30 cellular contexts compared by ENCODE assay signal in the genomic region with DNA sequence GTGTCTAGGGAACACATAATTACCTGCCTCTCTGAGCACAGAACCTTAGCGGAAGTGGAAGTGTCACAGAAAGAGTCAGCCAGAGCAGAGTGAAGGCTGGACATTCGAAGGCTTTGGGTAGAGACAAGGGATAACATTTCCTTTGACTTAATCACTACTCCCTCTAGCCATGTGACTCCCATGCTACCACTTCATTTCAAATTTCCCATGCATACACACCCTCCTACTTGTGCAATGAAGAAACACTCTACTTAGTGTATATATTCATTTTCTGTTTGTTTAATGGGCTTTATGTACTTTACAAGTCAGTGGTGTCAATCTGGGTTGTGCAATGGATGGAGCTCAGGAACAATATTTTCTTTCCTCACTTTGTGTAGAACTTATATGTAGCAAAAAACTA. TPM values are rescaled to one million over a fixed set of nuclear protein-coding genes. Genes with fewer than 3 reads are reported as not detected.
DNase-seq lines count a peak whose midpoint lies in the region; ATAC-seq and TF ChIP-seq lines count a peak whose summit lies in the region.
"Had no signal": no experiment of that assay in that cellular context is flagged by ENCODE, and none has a peak within 500 bp of the region (broad histone marks: within the 10 kb centered on the region; RNA-seq: fewer than 3 reads in every experiment).

No MANE protein-coding gene starts in this region.

- H2AFZ ChIP-seq in SK-N-SH (ENCODE audit: low read depth) (no peak overlapping the region), smooth muscle cell (ENCODE audit: low read depth) (no peak overlapping the region)

- CTCF ChIA-PET in SK-N-SH (lab: Yijun Ruan, JAX): interaction anchor here (4.6 to 6.5 kb wide), 2 partner anchors 13 to 33 kb away, joined by 37 to 54 read pairs; partner anchors contain the start of gene NUDT17
- CTCF ChIA-PET in activated naive CD4-positive, alpha-beta T cell treated with anti-CD3 and anti-CD28 coated beads for 36 hours (lab: Charles Lee): interaction anchor here (1.1 to 6.2 kb wide), 4 partner anchors 14 to 154 kb away, joined by 3 to 38 read pairs (median 14); partner anchors contain the start of gene NUDT17

- no peak overlapping the region for H3K4me3 Mint-ChIP-seq in activated naive CD4-positive, alpha-beta T cell treated with anti-CD3 and anti-CD28 coated beads for 36 hours
- H3K4me3 Mint-ChIP-seq: activated B cell treated with CpG ODN at 0.5 μM for 24 hours, brain, endodermal cell, IgD-negative memory B cell, nephron progenitor cell had no signal

- intact Hi-C loops in esophagus squamous epithelium (cut with DNase I): no loop called here
- intact Hi-C loops in activated naive CD4-positive, alpha-beta T cell treated with anti-CD3 and anti-CD28 coated beads for 36 hours (cut with micrococcal nuclease): no loop called here

- ATAC-seq in SK-N-SH treated with all-trans-retinoic acid at 6 μM for 48 hours (peak; percentile 22; the same call in 1 of the 3 replicates), GM21381 (IDR thresholded peaks at IDR 0.05; ENCODE audit: unreplicated experiment) (no peak)
- ATAC-seq: heart left ventricle, left ventricle myocardium superior had no signal

- no peak overlapping the region for H3K27ac Mint-ChIP-seq in activated naive CD4-positive, alpha-beta T cell treated with anti-CD3 and anti-CD28 coated beads for 36 hours
- H3K27ac Mint-ChIP-seq: activated B cell treated with CpG ODN at 0.5 μM for 24 hours; activated T-helper 2 cell treated with anti-CD3 and anti-CD28 coated beads, Interferon-gamma antibody, Interleukin-2, Interleukin-4, amounts not matched to agents 10 μg/mL and 5 μg/mL and 100 μg/mL, durations not matched to agents 14 hours and 24 hours and 36 hours; brain; endodermal cell; IgD-negative memory B cell; nephron progenitor cell had no signal

- no peak for TF ChIP-seq RAD21 in SK-N-SH (IDR thresholded peaks at IDR 0.05; ENCODE audit: low read length)

- 96% methylated on average over 2 of the region's 2 CpGs for WGBS in SK-N-SH (ENCODE audit: low lambda C conversion rate)
- WGBS in esophagus squamous epithelium, 2 donors: 43 to 45% methylated on average over 2 of the region's 2 CpGs
- 70% methylated on average over 2 of the region's 2 CpGs for WGBS in smooth muscle cell (ENCODE audit: low lambda C conversion rate)

- POLR2A ChIA-PET in SK-N-SH (lab: Yijun Ruan, JAX): interaction anchor here (0.7 kb wide), 1 partner anchor 49 kb away, joined by 4 read pairs; the partner anchor contains the start of gene RBM8A

- H3K27me3 ChIP-seq in SK-N-SH (ENCODE audit: insufficient read depth): no peaks in the 10 kb centered on the region
- H3K27me3 ChIP-seq in esophagus squamous epithelium: no peaks in the 10 kb centered on the region
- H3K27me3 ChIP-seq in smooth muscle cell (ENCODE audit: low read depth): peaks cover 6% of the 10 kb centered on the region
- H3K27me3 ChIP-seq: sigmoid colon had no signal

- TF ChIP-seq EP300 in SK-N-SH (IDR thresholded peaks at IDR 0.05; ENCODE audit: borderline replicate concordance in 1 of 2, low read depth in 1 of 2, low read length in 1 of 2): no peak

- H3K9ac ChIP-seq in SK-N-SH (no peak overlapping the region), smooth muscle cell (ENCODE audit: low read depth) (no peak overlapping the region)
- H3K9ac ChIP-seq: BLaER1 treated with 17β-estradiol and CSF1 and Interleukin-3, amounts not matched to agents 10 nM and 100 nM had no signal

- no peak for TF ChIP-seq POLR2A in esophagus squamous epithelium (IDR thresholded peaks at IDR 0.05)

- no peaks in the 10 kb centered on the region for H3K36me3 ChIP-seq in SK-N-SH (replicated peaks in 1 of 2; ENCODE audit: control insufficient read depth in 1 of 2, insufficient read depth in 2 of 2, low read length in 1 of 2)
- H3K36me3 ChIP-seq in esophagus squamous epithelium: peaks cover 0 to 5% (median 0%) of the 10 kb centered on the region in 3 donors
- no peaks in the 10 kb centered on the region for H3K36me3 ChIP-seq in smooth muscle cell (ENCODE audit: low read depth)
- H3K36me3 ChIP-seq: BLaER1 treated with 17β-estradiol and CSF1 and Interleukin-3, amounts not matched to agents 10 nM and 100 nM; colonic mucosa; heart left ventricle; sigmoid colon had no signal

- H4K20me1 ChIP-seq in SK-N-SH (ENCODE audit: insufficient read depth) (no peaks in the 10 kb centered on the region), smooth muscle cell (ENCODE audit: low read depth) (no peaks in the 10 kb centered on the region)
- H4K20me1 ChIP-seq: BLaER1 treated with 17β-estradiol and CSF1 and Interleukin-3, amounts not matched to agents 10 nM and 100 nM had no signal

- H3K4me1 ChIP-seq in SK-N-SH (ENCODE audit: control insufficient read depth in 1 of 2, insufficient read depth in 2 of 2, low read depth in 1 of 2, low read length in 1 of 2): no peaks in the 10 kb centered on the region; a peak in 1 of 4 replicates
- H3K4me1 ChIP-seq in esophagus squamous epithelium: peaks cover 6 to 41% (median 11%) of the 10 kb centered on the region in 3 donors
- peaks cover 8% of the 10 kb centered on the region for H3K4me1 ChIP-seq in smooth muscle cell (ENCODE audit: low read depth)
- H3K4me1 ChIP-seq: BLaER1 treated with 17β-estradiol and CSF1 and Interleukin-3, amounts not matched to agents 10 nM and 100 nM; colonic mucosa; heart left ventricle; sigmoid colon had no signal

- H3K79me2 ChIP-seq in SK-N-SH (ENCODE audit: insufficient read depth) (no peaks in the 10 kb centered on the region), smooth muscle cell (ENCODE audit: low read depth) (no peaks in the 10 kb centered on the region)

- no peaks in the 10 kb centered on the region for H3K9me2 ChIP-seq in SK-N-SH

- no peaks in the 10 kb centered on the region for H3K4me1 Mint-ChIP-seq in activated naive CD4-positive, alpha-beta T cell treated with anti-CD3 and anti-CD28 coated beads for 36 hours (ENCODE audit: low read depth)

- H3K4me2 ChIP-seq in SK-N-SH: no peak overlapping the region
- H3K4me2 ChIP-seq in smooth muscle cell: no peak overlapping the region
- H3K4me2 ChIP-seq: BLaER1 treated with 17β-estradiol and CSF1 and Interleukin-3, amounts not matched to agents 10 nM and 100 nM had no signal

- DNase-seq in SK-N-SH (no peak), NCI-H345 treated with DMSO at 0.1 percent for 48 hours (lab: John Stamatoyannopoulos, UW; ENCODE audit: unreplicated experiment) (peak; percentile 39), esophagus squamous epithelium (lab: John Stamatoyannopoulos, UW) (no peak), smooth muscle cell (lab: John Stamatoyannopoulos, UW; ENCODE audit: unreplicated experiment) (no peak), GM19238 (ENCODE audit: insufficient read length, low spot score) (no peak)
- no peak for DNase-seq in activated naive CD4-positive, alpha-beta T cell treated with anti-CD3 and anti-CD28 coated beads for 36 hours
- DNase-seq: ACHN; activated B cell treated with CpG ODN at 0.5 μM for 24 hours; activated CD4-positive, alpha-beta T cell treated with anti-CD3 and anti-CD28 coated beads, Interleukin-2, amount 50 U/mL, for 4 hours; activated CD8-positive, alpha-beta memory T cell treated with anti-CD3 and anti-CD28 coated beads, Interleukin-2, amount 50 U/mL, for 48 hours; colonic mucosa; endodermal cell; GOT3; heart left ventricle; left ventricle myocardium superior; NCI-H446; nephron progenitor cell; posterior cingulate gyrus; sigmoid colon; substantia nigra; T1000 had no signal

- H3K9me3 ChIP-seq in SK-N-SH (no peaks in the 10 kb centered on the region), esophagus squamous epithelium (no peaks in the 10 kb centered on the region), smooth muscle cell (replicated peaks; ENCODE audit: low read depth) (no peaks in the 10 kb centered on the region)
- H3K9me3 ChIP-seq: BLaER1 treated with 17β-estradiol and CSF1 and Interleukin-3, amounts not matched to agents 10 nM and 100 nM; Caco-2; colonic mucosa; heart left ventricle; sigmoid colon had no signal

- H3K36me3 Mint-ChIP-seq in activated naive CD4-positive, alpha-beta T cell treated with anti-CD3 and anti-CD28 coated beads for 36 hours (ENCODE audit: low read depth): no peaks in the 10 kb centered on the region
- H3K36me3 Mint-ChIP-seq: brain, IgD-negative memory B cell had no signal

- H3K4me3 ChIP-seq in SK-N-SH (ENCODE audit: low read depth in 2 of 2, low read length in 1 of 2) (no peak overlapping the region), esophagus squamous epithelium (no peak overlapping the region), smooth muscle cell (no peak overlapping the region)
- H3K4me3 ChIP-seq: BLaER1 treated with 17β-estradiol and CSF1 and Interleukin-3, amounts not matched to agents 10 nM and 100 nM; colonic mucosa; heart left ventricle; sigmoid colon had no signal

- H3F3A ChIP-seq in SK-N-SH (replicated peaks; ENCODE audit: insufficient read depth): no peaks in the 10 kb centered on the region
- no peaks in the 10 kb centered on the region for H3F3A ChIP-seq in smooth muscle cell (ENCODE audit: low read depth)

- peaks cover 7% of the 10 kb centered on the region for H3K27me3 Mint-ChIP-seq in activated naive CD4-positive, alpha-beta T cell treated with anti-CD3 and anti-CD28 coated beads for 36 hours (ENCODE audit: low read depth)

- no peaks in the 10 kb centered on the region for H3K9me3 Mint-ChIP-seq in activated naive CD4-positive, alpha-beta T cell treated with anti-CD3 and anti-CD28 coated beads for 36 hours
- H3K9me3 Mint-ChIP-seq: activated B cell treated with CpG ODN at 0.5 μM for 24 hours; activated T-helper 2 cell treated with anti-CD3 and anti-CD28 coated beads, Interferon-gamma antibody, Interleukin-2, Interleukin-4, amounts not matched to agents 10 μg/mL and 5 μg/mL and 100 μg/mL, durations not matched to agents 14 hours and 24 hours and 36 hours; endodermal cell; IgD-negative memory B cell; nephron progenitor cell had no signal

- H3K27ac ChIP-seq in SK-N-SH (ENCODE audit: low read depth in 2 of 2, low read length in 1 of 2): no peak overlapping the region
- peak overlapping the region; percentile 62 to 90 (median 82) for H3K27ac ChIP-seq in esophagus squamous epithelium
- H3K27ac ChIP-seq in smooth muscle cell (ENCODE audit: low read depth): peak overlapping the region; percentile 70
- H3K27ac ChIP-seq: BLaER1 treated with 17β-estradiol and CSF1 and Interleukin-3, amounts not matched to agents 10 nM and 100 nM; colonic mucosa; heart left ventricle; HL-60; sigmoid colon had no signal

- no peak for TF ChIP-seq CTCF in SK-N-SH (IDR thresholded peaks at IDR 0.05)
- TF ChIP-seq CTCF in esophagus squamous epithelium (IDR thresholded peaks at IDR 0.05): no peak
- TF ChIP-seq CTCF in smooth muscle cell (IDR thresholded peaks at IDR 0.05; ENCODE audit: borderline replicate concordance, insufficient read depth, poor library complexity, severe bottlenecking): no peak

RNA-seq across cellular contexts. Expression of gene ANKRD35, which starts 6.9 kb away (rescaled TPM):
- polyA plus RNA-seq in SK-N-SH (2012; rRNA removed) (0.05 and 0.08 TPM in 2 replicates), smooth muscle cell (1.5 and 1.7 TPM in 2 replicates)
- polyA plus RNA-seq in SK-N-SH (2012; cell fraction: cytosol; rRNA removed): 0.05 and 0.07 TPM in 2 replicates
- 0.10 and 0.11 TPM in 2 replicates for polyA plus RNA-seq in SK-N-SH (2012; cell fraction: nucleus; rRNA removed)
- total RNA-seq in esophagus squamous epithelium (10 to 100 TPM in 2 of 4 donors, 1 to 10 TPM in 2; 9.0 to 22.4 (median 10.9) TPM), smooth muscle cell (1.1 and 1.8 TPM in 2 replicates)
- under 1 TPM; 0.19 to 0.20 TPM for total RNA-seq in activated naive CD4-positive, alpha-beta T cell treated with anti-CD3 and anti-CD28 coated beads for 36 hours
- total RNA-seq: activated B cell treated with CpG ODN at 0.5 μM for 24 hours, Daoy had no signal
- polyA plus RNA-seq: IgD-negative memory B cell had no signal

RNA-seq across cellular contexts. Expression of gene PIAS3, which starts 19.8 kb away (rescaled TPM):
- polyA plus RNA-seq in SK-N-SH (2012; rRNA removed) (35.5 and 39.1 TPM in 2 replicates), smooth muscle cell (57.6 and 62.0 TPM in 2 replicates)
- polyA plus RNA-seq in SK-N-SH (2012; cell fraction: cytosol; rRNA removed): 16.1 and 18.8 TPM in 2 replicates
- polyA plus RNA-seq in SK-N-SH (2012; cell fraction: nucleus; rRNA removed): 157 and 192 TPM in 2 replicates
- total RNA-seq in esophagus squamous epithelium (10 to 100 TPM; 20.9 to 51.8 (median 38.2) TPM), smooth muscle cell (39.2 and 42.7 TPM in 2 replicates)
- 10 to 100 TPM; 19.1 to 19.6 TPM for total RNA-seq in activated naive CD4-positive, alpha-beta T cell treated with anti-CD3 and anti-CD28 coated beads for 36 hours

RNA-seq across cellular contexts. Expression of gene ITGA10, which starts 31.1 kb away (rescaled TPM):
- polyA plus RNA-seq in SK-N-SH (2012; rRNA removed): 2.1 and 2.6 TPM in 2 replicates
- 0.70 and 1.0 TPM in 2 replicates for polyA plus RNA-seq in SK-N-SH (2012; cell fraction: cytosol; rRNA removed)
- polyA plus RNA-seq in SK-N-SH (2012; cell fraction: nucleus; rRNA removed): 12.8 and 13.2 TPM in 2 replicates
- 1 to 10 TPM in 3 of 4 donors, under 1 TPM in 1; 0.83 to 7.2 (median 1.5) TPM for total RNA-seq in esophagus squamous epithelium
- 0.27 and 0.40 TPM in 2 replicates for total RNA-seq in smooth muscle cell
- polyA plus RNA-seq in smooth muscle cell: 0.14 and 0.45 TPM in 2 replicates
- under 1 TPM; 0.41 to 0.54 TPM for total RNA-seq in activated naive CD4-positive, alpha-beta T cell treated with anti-CD3 and anti-CD28 coated beads for 36 hours
- polyA plus RNA-seq: IgD-negative memory B cell had no signal

RNA-seq across cellular contexts. Expression of gene NUDT17, which starts 33.3 kb away (rescaled TPM):
- polyA plus RNA-seq in SK-N-SH (2012; rRNA removed) (7.8 and 8.1 TPM in 2 replicates), smooth muscle cell (6.8 and 7.9 TPM in 2 replicates)
- 4.3 and 5.9 TPM in 2 replicates for polyA plus RNA-seq in SK-N-SH (2012; cell fraction: cytosol; rRNA removed)
- polyA plus RNA-seq in SK-N-SH (2012; cell fraction: nucleus; rRNA removed): 20.7 and 25.9 TPM in 2 replicates
- total RNA-seq in esophagus squamous epithelium (1 to 10 TPM; 1.1 to 3.8 (median 1.8) TPM), smooth muscle cell (1.1 and 2.5 TPM in 2 replicates)
- 1 to 10 TPM; 3.2 to 3.4 TPM for total RNA-seq in activated naive CD4-positive, alpha-beta T cell treated with anti-CD3 and anti-CD28 coated beads for 36 hours

RNA-seq across cellular contexts. Expression of gene PEX11B, which starts 39.8 kb away (rescaled TPM):
- polyA plus RNA-seq in SK-N-SH (2012; rRNA removed) (26.1 and 34.5 TPM in 2 replicates), smooth muscle cell (23.6 and 28.5 TPM in 2 replicates)
- 31.8 and 32.7 TPM in 2 replicates for polyA plus RNA-seq in SK-N-SH (2012; cell fraction: cytosol; rRNA removed)
- polyA plus RNA-seq in SK-N-SH (2012; cell fraction: nucleus; rRNA removed): 17.8 and 27.8 TPM in 2 replicates
- total RNA-seq in esophagus squamous epithelium (10 to 100 TPM; 19.3 to 30.8 (median 25.1) TPM), smooth muscle cell (22.8 and 34.3 TPM in 2 replicates)
- total RNA-seq in activated naive CD4-positive, alpha-beta T cell treated with anti-CD3 and anti-CD28 coated beads for 36 hours: 10 to 100 TPM; 18.0 to 19.0 TPM

Comparison
In these comparisons a context has a peak if more than half of its experiments do, and no peak if none do; other contexts are left out.
1. H3K27ac ChIP-seq: peak in esophagus squamous epithelium (4 of 4) and smooth muscle cell (single experiment); none in SK-N-SH (0 of 2).